1 cellular context compared by ENCODE assay signal in genomic region chr19:42282036-42282762, GRCh38.
A peak's percentile ranks its signal among the peaks of the same experiment; 100 is the strongest.
TF ChIP-seq lines count a peak whose summit lies in the region.

No MANE protein-coding gene starts in this region.

TF ChIP-seq in H1, 55 proteins besides CTCF, POLR2A, EP300 and RAD21:
- TF ChIP-seq YY1 (IDR thresholded peaks at IDR 0.05; ENCODE audit: low read depth, low read length) (no peak), CREB1 (IDR thresholded peaks at IDR 0.05) (no peak), BACH1 (IDR thresholded peaks at IDR 0.05; ENCODE audit: low read length) (0 out of 2 replicates have a peak, but pooled peaks have one; percentile 3), HDAC2 (IDR thresholded peaks at IDR 0.05; ENCODE audit: borderline replicate concordance in 1 of 2, low read depth in 2 of 2, low read length in 2 of 2) (no peak)
